Comparison of ENCODE assay signal across 20 cellular contexts in the genomic region with DNA sequence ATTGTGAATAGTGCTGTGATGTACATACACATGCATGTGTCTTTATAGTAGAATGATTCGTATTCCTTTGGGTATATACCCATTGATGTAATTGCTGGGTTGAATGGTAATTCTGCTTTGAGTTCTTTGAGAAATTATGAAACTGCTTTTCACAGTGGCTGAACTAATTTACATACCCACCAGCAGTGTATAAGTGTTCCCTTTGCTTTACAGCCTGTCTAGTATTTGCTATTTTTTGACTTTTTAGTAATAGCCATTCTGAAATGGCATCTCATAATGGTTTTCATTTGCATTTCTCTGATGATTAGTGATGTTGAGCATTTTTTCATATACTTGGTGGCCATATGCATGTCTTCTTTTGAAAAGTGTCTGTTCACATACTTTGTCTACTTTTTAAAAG.
"Had no signal": no experiment of that assay in that cellular context is flagged by ENCODE, and none has a peak within 500 bp of the region (broad histone marks: within the 10 kb centered on the region; RNA-seq: fewer than 3 reads in every experiment).

No MANE protein-coding gene starts in this region.

- H3K36me3 ChIP-seq: brain microvascular endothelial cell, neural progenitor cell, ovary, sigmoid colon, upper lobe of right lung had no signal

- H3K36me3 Mint-ChIP-seq: neural progenitor cell had no signal

- H3K4me1 Mint-ChIP-seq: central memory CD8-positive, alpha-beta T cell; neural progenitor cell; stimulated activated naive CD8-positive, alpha-beta T cell treated with anti-CD3 and anti-CD28 coated beads, Interleukin-15, amount 100 ng/mL, for 72 hours had no signal

- H3K27ac ChIP-seq: brain microvascular endothelial cell, coronary artery, neural progenitor cell, ovary, sigmoid colon, testis, upper lobe of right lung, VCaP had no signal

- H3K4me3 Mint-ChIP-seq: central memory CD8-positive, alpha-beta T cell; neural progenitor cell; stimulated activated naive CD8-positive, alpha-beta T cell treated with anti-CD3 and anti-CD28 coated beads, Interleukin-15, amount 100 ng/mL, for 72 hours had no signal

- H3K27me3 ChIP-seq: brain microvascular endothelial cell, neural progenitor cell, ovary, sigmoid colon, testis, upper lobe of right lung had no signal

- H3K4me3 ChIP-seq: coronary artery, neural progenitor cell, ovary, sigmoid colon, testis, upper lobe of right lung had no signal

- H3K9me3 ChIP-seq: ovary, testis had no signal

- H3K4me1 ChIP-seq: neural progenitor cell, sigmoid colon, testis, upper lobe of right lung had no signal

- ATAC-seq: esophagus mucosa; left lobe of liver; stimulated activated naive CD8-positive, alpha-beta T cell treated with anti-CD3 and anti-CD28 coated beads, Interleukin-15, amount 100 ng/mL, for 72 hours; upper lobe of right lung had no signal

- DNase-seq: activated CD4-positive, alpha-beta T cell treated with anti-CD3 and anti-CD28 coated beads for 1 hour; activated CD4-positive, alpha-beta T cell treated with anti-CD3 and anti-CD28 coated beads, Interleukin-2, amount 50 U/mL, for 4 hours; activated naive CD4-positive, alpha-beta T cell; activated T-cell treated with anti-CD3 and anti-CD28 coated beads for 4 hours; anterior cingulate cortex; brain microvascular endothelial cell; islet precursor cell; midbrain; ovary; sigmoid colon; stimulated activated CD4-positive, alpha-beta T cell treated with anti-CD3 and anti-CD28 coated beads, Interleukin-1b, Interleukin-23, amount 100 ng/mL, for 48 hours; stimulated activated naive CD8-positive, alpha-beta T cell treated with anti-CD3 and anti-CD28 coated beads, Interleukin-15, amount 100 ng/mL, for 72 hours; testis; upper lobe of right lung had no signal

- H3K27me3 Mint-ChIP-seq: stimulated activated naive CD8-positive, alpha-beta T cell treated with anti-CD3 and anti-CD28 coated beads, Interleukin-15, amount 100 ng/mL, for 72 hours had no signal

- H3K27ac Mint-ChIP-seq: neural progenitor cell; stimulated activated naive CD8-positive, alpha-beta T cell treated with anti-CD3 and anti-CD28 coated beads, Interleukin-15, amount 100 ng/mL, for 72 hours had no signal
